ENCODE assay signal across 9 cellular contexts in the genomic region with DNA sequence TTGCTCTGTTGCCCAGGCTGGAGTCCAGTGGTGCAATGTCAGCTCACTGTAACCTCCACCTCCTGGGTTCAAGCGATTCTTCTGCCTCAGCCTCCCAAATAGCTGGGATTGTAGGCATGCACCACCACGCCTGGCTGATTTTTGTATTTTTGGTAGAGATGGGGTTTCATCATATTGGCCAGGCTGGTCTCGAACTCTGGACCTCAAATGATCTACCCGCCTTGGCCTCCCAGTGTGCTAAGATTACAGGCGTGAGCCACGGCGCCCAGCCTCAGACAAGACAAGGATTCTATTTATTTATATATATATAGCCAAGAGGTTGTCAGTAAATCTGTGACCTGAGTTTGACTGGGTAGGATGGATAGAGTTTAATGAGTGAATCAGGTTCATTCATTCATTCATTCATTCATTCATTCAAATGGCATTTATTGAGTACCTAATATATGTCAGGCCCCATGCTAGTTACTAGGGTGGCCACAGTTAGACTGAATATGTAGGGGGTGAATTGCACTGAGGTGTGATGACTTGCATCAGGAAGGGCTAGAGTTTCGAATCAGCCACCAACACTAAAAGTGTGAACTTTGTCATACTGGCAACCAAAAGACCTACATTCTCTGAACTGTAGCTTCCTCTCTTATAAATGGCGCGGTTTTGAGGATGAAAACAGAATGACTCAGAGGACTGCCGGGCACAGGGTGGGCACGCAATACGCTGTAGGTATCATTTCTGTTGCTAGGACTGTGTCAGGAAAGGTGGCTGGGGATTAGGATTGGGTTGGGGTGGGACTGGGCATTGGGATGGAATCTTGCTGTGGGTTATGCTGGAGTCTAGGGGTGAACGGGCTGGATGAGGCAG. TPM values are rescaled to one million over a fixed set of nuclear protein-coding genes. Genes with fewer than 3 reads are reported as not detected.
A peak's percentile ranks its signal among the peaks of the same experiment; 100 is the strongest.
DNase-seq lines count a peak whose midpoint lies in the region; ATAC-seq and TF ChIP-seq lines count a peak whose summit lies in the region.
"Had no signal": no experiment of that assay in that cellular context is flagged by ENCODE, and none has a peak within 500 bp of the region (broad histone marks: within the 10 kb centered on the region; RNA-seq: fewer than 3 reads in every experiment).

No MANE protein-coding gene starts in this region.

- peak overlapping the region; percentile 85 for H3K27ac Mint-ChIP-seq in activated B cell treated with CpG ODN at 0.5 μM for 24 hours
- peak overlapping the region; percentile 91 for H3K27ac Mint-ChIP-seq in stimulated activated naive B cell treated with anti-CD40 and anti-IgM and Interleukin-4, amounts not matched to agents 10 μg/mL and 1 μg/mL and 100 μg/mL, for 72 hours
- H3K27ac Mint-ChIP-seq: neural progenitor cell had no signal

- no peak for TF ChIP-seq CTCF in activated B cell treated with CpG ODN at 0.5 μM for 24 hours (IDR thresholded peaks at IDR 0.05)

- intact Hi-C loops in activated B cell treated with CpG ODN at 0.5 μM for 24 hours (cut with micrococcal nuclease) (no loop called here), Right ventricle myocardium superior (cut with DNase I) (no loop called here)

- no peaks in the 10 kb centered on the region for H3K36me3 Mint-ChIP-seq in activated B cell treated with CpG ODN at 0.5 μM for 24 hours (ENCODE audit: low read depth)
- H3K36me3 Mint-ChIP-seq in stimulated activated naive B cell treated with anti-CD40 and anti-IgM and Interleukin-4, amounts not matched to agents 10 μg/mL and 1 μg/mL and 100 μg/mL, for 72 hours = peaks cover 6 to 10% of the 10 kb centered on the region in 2 donors
- H3K36me3 Mint-ChIP-seq: neural progenitor cell had no signal

- POLR2A ChIA-PET in activated B cell treated with CpG ODN at 0.5 μM for 24 hours (lab: Charles Lee) = interaction anchor here (0.9 to 2.6 kb wide), 5 partner anchors 8 to 68 kb away, joined by 3 to 9 read pairs (median 3); partner anchors contain the start of gene P2RX5

- ATAC-seq in HG02885 (IDR thresholded peaks at IDR 0.05; ENCODE audit: poor library complexity, unreplicated experiment) (peak; percentile 59), activated B cell treated with CpG ODN at 0.5 μM for 24 hours (ENCODE audit: low read depth) (peak; percentile 54), Right ventricle myocardium superior (ENCODE audit: poor library complexity) (no peak)
- peak; percentile 47 to 64 for ATAC-seq in stimulated activated naive B cell treated with anti-CD40 and anti-IgM and Interleukin-4, amounts not matched to agents 10 μg/mL and 1 μg/mL and 100 μg/mL, for 72 hours (replicated peaks)

- CTCF ChIA-PET in activated B cell treated with CpG ODN at 0.5 μM for 24 hours (lab: Charles Lee) = interaction anchor here (1.1 to 1.9 kb wide), 2 partner anchors 25 to 64 kb away, joined by 4 to 6 read pairs; no protein-coding TSS in a partner anchor

- H3K4me1 Mint-ChIP-seq in activated B cell treated with CpG ODN at 0.5 μM for 24 hours = peaks cover 21% of the 10 kb centered on the region
- peaks cover 16 to 28% of the 10 kb centered on the region in 2 donors for H3K4me1 Mint-ChIP-seq in stimulated activated naive B cell treated with anti-CD40 and anti-IgM and Interleukin-4, amounts not matched to agents 10 μg/mL and 1 μg/mL and 100 μg/mL, for 72 hours
- H3K4me1 Mint-ChIP-seq: neural progenitor cell had no signal

- H3K9me3 Mint-ChIP-seq in activated B cell treated with CpG ODN at 0.5 μM for 24 hours = no peaks in the 10 kb centered on the region
- peaks cover 4 to 13% of the 10 kb centered on the region in 2 donors for H3K9me3 Mint-ChIP-seq in stimulated activated naive B cell treated with anti-CD40 and anti-IgM and Interleukin-4, amounts not matched to agents 10 μg/mL and 1 μg/mL and 100 μg/mL, for 72 hours

- H3K27me3 Mint-ChIP-seq in activated B cell treated with CpG ODN at 0.5 μM for 24 hours = no peaks in the 10 kb centered on the region
- H3K27me3 Mint-ChIP-seq in stimulated activated naive B cell treated with anti-CD40 and anti-IgM and Interleukin-4, amounts not matched to agents 10 μg/mL and 1 μg/mL and 100 μg/mL, for 72 hours = peaks cover 0 to 6% of the 10 kb centered on the region in 2 donors

- peak; percentile 51 for DNase-seq in activated naive CD4-positive, alpha-beta T cell treated with Interleukin-2 at 50 U/mL for 16 hours
- DNase-seq in activated naive CD4-positive, alpha-beta T cell treated with anti-CD3 and anti-CD28 coated beads, Interleukin-2, amount 50 U/mL, for 16 hours = no peak
- DNase-seq in activated B cell treated with CpG ODN at 0.5 μM for 24 hours (no peak), pons (ENCODE audit: low spot score) (no peak), Right ventricle myocardium superior (no peak), ecto neural progenitor cell (ENCODE audit: low spot score) (no peak)
- DNase-seq in stimulated activated naive B cell treated with anti-CD40 and anti-IgM and Interleukin-4, amounts not matched to agents 10 μg/mL and 1 μg/mL and 100 μg/mL, for 72 hours = no peak

- H3K4me3 Mint-ChIP-seq in activated B cell treated with CpG ODN at 0.5 μM for 24 hours = peak overlapping the region; percentile 59
- H3K4me3 Mint-ChIP-seq in stimulated activated naive B cell treated with anti-CD40 and anti-IgM and Interleukin-4, amounts not matched to agents 10 μg/mL and 1 μg/mL and 100 μg/mL, for 72 hours = peak overlapping the region in 1 of 2 donors; percentile 46
- H3K4me3 Mint-ChIP-seq: neural progenitor cell had no signal

RNA-seq across cellular contexts. Expression of gene ITGAE, which starts 37.8 kb away (rescaled TPM):
- 42.9 and 45.3 TPM in 2 replicates for total RNA-seq in activated B cell treated with CpG ODN at 0.5 μM for 24 hours
- total RNA-seq in Right ventricle myocardium superior = 14.8 TPM

RNA-seq across cellular contexts. Expression of gene HASPIN, which starts 39.4 kb away (rescaled TPM):
- 6.4 and 6.7 TPM in 2 replicates for total RNA-seq in activated B cell treated with CpG ODN at 0.5 μM for 24 hours
- total RNA-seq in Right ventricle myocardium superior = 0.13 TPM
